Comparison of ENCODE assay signal across 30 cellular contexts in the genomic region with DNA sequence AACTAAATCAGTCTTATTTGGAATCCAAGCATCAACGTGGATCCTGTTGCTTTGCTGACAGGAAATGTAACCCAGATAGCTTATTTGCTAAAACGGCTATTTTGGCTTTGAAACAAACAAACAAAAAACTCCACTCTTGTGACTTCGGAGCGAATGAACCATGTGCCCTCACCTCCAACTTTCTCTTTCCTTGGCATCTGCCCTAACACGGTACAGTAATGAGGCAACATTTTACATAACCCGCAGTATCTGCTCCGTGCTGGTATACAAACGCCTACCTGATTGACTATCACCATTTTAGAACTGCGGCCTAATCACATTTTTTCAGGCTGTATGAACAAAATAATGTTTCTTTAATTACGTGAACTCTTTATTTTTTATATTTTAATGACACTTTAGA.
"Had no signal": no experiment of that assay in that cellular context is flagged by ENCODE, and none has a peak within 500 bp of the region (broad histone marks: within the 10 kb centered on the region; RNA-seq: fewer than 3 reads in every experiment).

No MANE protein-coding gene starts in this region.

- H3K4me1 ChIP-seq: left lung, neural progenitor cell, right atrium auricular region, suprapubic skin, tibial artery, upper lobe of right lung had no signal

- H3K36me3 ChIP-seq: left lung, neural progenitor cell, neutrophil, ovary, right atrium auricular region, stomach, suprapubic skin, thoracic aorta, tibial artery, upper lobe of right lung had no signal

- H3K27ac Mint-ChIP-seq: mesothelial cell of epicardium; naive B cell; natural killer cell; nephron progenitor cell; neural progenitor cell; progenitor cell of endocrine pancreas; stimulated activated naive B cell treated with anti-CD40 and anti-IgM and Interleukin-4, amounts not matched to agents 10 μg/mL and 1 μg/mL and 100 μg/mL, for 72 hours had no signal

- H3K4me3 ChIP-seq: left lung, lung, neural progenitor cell, ovary, right atrium auricular region, skin epidermis, stomach, suprapubic skin, thoracic aorta, tibial artery, upper lobe of right lung had no signal

- DNase-seq: hippocampal formation; kidney glomerular epithelial cell; left cardiac atrium; left lung; mesendoderm; naive B cell; natural killer cell; nephron progenitor cell; occipital lobe; ovary; stimulated activated CD4-positive, alpha-beta T cell treated with anti-CD3 and anti-CD28 coated beads, Interleukin-12 subunit alpha, Interleukin-12 subunit beta, amount 100 ng/mL, for 4 hours; stimulated activated CD4-positive, alpha-beta T cell treated with anti-CD3 and anti-CD28 coated beads, Interleukin-15, amount 100 ng/mL, for 24 hours; stimulated activated CD4-positive, alpha-beta T cell treated with anti-CD3 and anti-CD28 coated beads, Interleukin-2, amount 100 ng/mL, for 24 hours; stimulated activated CD4-positive, alpha-beta T cell treated with anti-CD3 and anti-CD28 coated beads, Interleukin-4, amount 100 ng/mL, for 1 hour; stimulated activated naive B cell treated with anti-CD40 and anti-IgM and Interleukin-4, amounts not matched to agents 10 μg/mL and 1 μg/mL and 100 μg/mL, for 72 hours; stimulated activated naive CD8-positive, alpha-beta T cell treated with anti-CD3 and anti-CD28 coated beads, Interleukin-15, Interleukin-2, amounts not matched to agents 100 U/mL and 50 U/mL, for 24 hours; stomach; tibial artery; trophoblast cell; upper lobe of right lung had no signal

- ATAC-seq: left cardiac atrium; left lung; natural killer cell; sciatic nerve; stimulated activated naive B cell treated with anti-CD40 and anti-IgM and Interleukin-4, amounts not matched to agents 10 μg/mL and 1 μg/mL and 100 μg/mL, for 72 hours; stimulated activated naive CD8-positive, alpha-beta T cell treated with anti-CD3 and anti-CD28 coated beads, Interleukin-15, Interleukin-2, amounts not matched to agents 100 U/mL and 50 U/mL, for 24 hours; upper lobe of right lung had no signal

- H2AFZ ChIP-seq: neural progenitor cell had no signal

- H3K9me3 ChIP-seq: left lung, neutrophil, ovary, right atrium auricular region, stomach, suprapubic skin, thoracic aorta, tibial artery, upper lobe of right lung had no signal

- H3K9ac ChIP-seq: neural progenitor cell had no signal

- H3K27me3 Mint-ChIP-seq: naive B cell; stimulated activated naive B cell treated with anti-CD40 and anti-IgM and Interleukin-4, amounts not matched to agents 10 μg/mL and 1 μg/mL and 100 μg/mL, for 72 hours had no signal

- H3K4me1 Mint-ChIP-seq: neural progenitor cell had no signal

- H3K27me3 ChIP-seq: left lung, neural progenitor cell, ovary, right atrium auricular region, stomach, suprapubic skin, tibial artery, upper lobe of right lung had no signal

- H3K27ac ChIP-seq: left lung, neural progenitor cell, neutrophil, ovary, right atrium auricular region, skin epidermis, stomach, suprapubic skin, thoracic aorta, tibial artery, upper lobe of right lung had no signal

- H3K4me2 ChIP-seq: neural progenitor cell had no signal

- H3K4me3 Mint-ChIP-seq: mesothelial cell of epicardium; naive B cell; natural killer cell; nephron progenitor cell; neural progenitor cell; stimulated activated naive B cell treated with anti-CD40 and anti-IgM and Interleukin-4, amounts not matched to agents 10 μg/mL and 1 μg/mL and 100 μg/mL, for 72 hours had no signal

- H3K36me3 Mint-ChIP-seq: mesothelial cell of epicardium; naive B cell; natural killer cell; neural progenitor cell; stimulated activated naive B cell treated with anti-CD40 and anti-IgM and Interleukin-4, amounts not matched to agents 10 μg/mL and 1 μg/mL and 100 μg/mL, for 72 hours had no signal
